In the genomic region with DNA sequence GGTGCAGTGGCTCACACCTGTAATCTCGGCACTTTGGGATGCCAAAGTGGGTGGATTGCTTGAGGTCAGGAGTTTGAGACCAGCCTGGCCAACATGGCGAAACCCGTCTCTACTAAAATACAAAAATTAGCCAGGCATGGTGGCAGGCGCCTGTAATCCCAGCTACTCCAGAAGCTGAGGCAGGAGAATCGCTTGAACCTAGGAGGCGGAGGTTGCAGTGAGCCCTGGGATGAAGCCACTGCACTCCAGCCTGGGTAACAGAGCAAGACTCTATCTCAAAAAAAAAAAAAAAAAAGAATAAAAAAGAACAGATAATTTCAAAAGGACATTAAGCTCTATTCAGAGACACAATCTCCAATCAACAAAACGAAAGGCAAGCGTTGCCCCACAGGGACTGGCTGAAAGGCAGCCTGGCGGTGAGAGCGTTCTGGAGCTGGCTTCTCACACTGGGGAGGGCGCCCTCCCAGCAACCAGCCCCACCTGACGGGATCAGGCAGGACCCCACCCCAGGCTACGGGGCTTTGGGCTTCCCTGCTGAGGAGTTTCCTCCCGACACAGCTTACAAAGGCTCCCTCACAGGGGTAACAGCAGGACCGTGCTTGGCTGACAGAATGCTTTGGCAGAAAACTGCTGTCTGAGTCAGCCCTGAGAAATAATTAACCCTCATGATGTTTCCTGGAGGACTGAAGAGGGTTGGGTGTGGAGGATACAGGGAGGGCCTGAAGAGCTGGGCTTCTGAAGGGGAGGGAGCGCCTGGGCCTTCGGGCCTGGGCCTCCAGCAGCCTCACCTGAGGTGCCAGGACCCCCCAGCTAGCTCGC, we compare ENCODE assay signal across 9 cellular contexts. TPM values are rescaled to one million over a fixed set of nuclear protein-coding genes. Genes with fewer than 3 reads are reported as not detected.
DNase-seq lines count a peak whose midpoint lies in the region; ATAC-seq, FAIRE-seq and TF ChIP-seq lines count a peak whose summit lies in the region.
"Had no signal": no experiment of that assay in that cellular context is flagged by ENCODE, and none has a peak within 500 bp of the region (broad histone marks: within the 10 kb centered on the region; RNA-seq: fewer than 3 reads in every experiment).

No MANE protein-coding gene starts in this region.

- TF ChIP-seq CTCF in A673 (conservative IDR thresholded peaks at IDR 0.05; ENCODE audit: low read depth, low read length) (peak; percentile 28), pancreas (IDR thresholded peaks at IDR 0.05) (no peak), natural killer cell (IDR thresholded peaks at IDR 0.05) (no peak)

- 21 to 24% methylated on average over 17 to 18 of the region's 18 CpGs for WGBS in pancreas, 2 donors

- peak; percentile 97 for DNase-seq in A673 (ENCODE audit: low spot score)
- peak; percentile 85 for DNase-seq in HPDE6-E6E7 (ENCODE audit: extremely low spot score)
- DNase-seq in head of caudate nucleus: peak in 34 of 42 donors; percentile 7 to 81 (median 38)
- DNase-seq in pancreas: peak; percentile 71 to 80 (median 76)
- DNase-seq in natural killer cell: no peak
- DNase-seq: CD4-positive, CD25-positive, alpha-beta regulatory T cell had no signal

- no peak overlapping the region for H3K27ac Mint-ChIP-seq in natural killer cell

- H3K36me3 Mint-ChIP-seq in natural killer cell: no peaks in the 10 kb centered on the region
- H3K36me3 Mint-ChIP-seq: CD4-positive, CD25-positive, alpha-beta regulatory T cell had no signal

- H3K4me3 ChIP-seq in A673 (ENCODE audit: low read depth, low read length, poor library complexity, severe bottlenecking) (peak overlapping the region; percentile 38), pancreas (peak overlapping the region in 3 of 4 donors; percentile 20 to 43 (median 32))

- H3K27me3 ChIP-seq in A673 (replicated peaks; ENCODE audit: insufficient read depth, low read depth, low read length, poor library complexity) (no peaks in the 10 kb centered on the region), pancreas (no peaks in the 10 kb centered on the region)

- H3K27ac ChIP-seq in A673 (ENCODE audit: low read depth, low read length, poor library complexity, severe bottlenecking) (peak overlapping the region; percentile 62), pancreas (peak overlapping the region; percentile 91 to 95 (median 95))

- no peaks in the 10 kb centered on the region for H3K9me3 ChIP-seq in A673 (ENCODE audit: low read depth, low read length, poor library complexity, severe bottlenecking)
- no peaks in the 10 kb centered on the region for H3K9me3 ChIP-seq in pancreas

- no peak overlapping the region for H3K4me3 Mint-ChIP-seq in natural killer cell
- H3K4me3 Mint-ChIP-seq: CD4-positive, CD25-positive, alpha-beta regulatory T cell had no signal

- POLR2A ChIA-PET in A673 (lab: Charles Lee; ENCODE audit: low non-redundant PET): interaction anchor here (0.6 to 0.7 kb wide), 3 partner anchors 74 to 1674 kb away, joined by 3 to 6 read pairs (median 4); no protein-coding TSS in a partner anchor

- H3K4me1 ChIP-seq in A673 (ENCODE audit: insufficient read depth, low read length, poor library complexity, severe bottlenecking) (peaks cover 18% of the 10 kb centered on the region), pancreas (peaks cover 0 to 17% (median 6%) of the 10 kb centered on the region in 3 donors)

- H3K4me1 Mint-ChIP-seq in natural killer cell: peaks cover 5% of the 10 kb centered on the region in 2 donors
- H3K4me1 Mint-ChIP-seq: CD4-positive, CD25-positive, alpha-beta regulatory T cell had no signal

- intact Hi-C loops in A673 (cut with micrococcal nuclease; ENCODE audit: unreplicated experiment): loop anchor here (1.0 kb wide), 1 partner anchor 89 kb away; no protein-coding TSS in a partner anchor
- intact Hi-C loops in head of caudate nucleus (cut with DNase I): no loop called here
- intact Hi-C loops in pancreas (cut with DNase I): no loop called here
- intact Hi-C loops in natural killer cell (cut with micrococcal nuclease): no loop called here

- FAIRE-seq in pancreas (lab: Jason Lieb, UNC): no peak

- H3K27me3 Mint-ChIP-seq in natural killer cell (ENCODE audit: low read depth in 2 of 2): peaks cover 0 to 3% of the 10 kb centered on the region in 2 donors

- peak; percentile 97 for ATAC-seq in SK-N-SH treated with all-trans-retinoic acid at 6 μM for 48 hours
- peak; percentile 97 to 99 (median 98) for ATAC-seq in pancreas
- no peak for ATAC-seq in GM21360 (IDR thresholded peaks at IDR 0.05; ENCODE audit: unreplicated experiment)
- no peak for ATAC-seq in GM18858 (IDR thresholded peaks at IDR 0.05; ENCODE audit: unreplicated experiment)
- ATAC-seq in natural killer cell: no peak

- H3K36me3 ChIP-seq in A673 (ENCODE audit: insufficient read depth, low read length, poor library complexity, severe bottlenecking) (no peaks in the 10 kb centered on the region), pancreas (no peaks in the 10 kb centered on the region)

- H3K9me3 Mint-ChIP-seq in natural killer cell: no peaks in the 10 kb centered on the region

- BruUV-seq in A673 (replicated peaks; lab: Mats Ljungman, UMichigan): no TSS peak

- CTCF ChIA-PET in A673 (lab: Charles Lee): interaction anchor here (0.6 to 1.6 kb wide), 6 partner anchors 16 to 266 kb away, joined by 3 to 8 read pairs (median 4); a partner anchor contains a TSS

TF ChIP-seq in SK-N-SH treated with all-trans-retinoic acid at 6 μM for 48 hours, 23 proteins besides CTCF, POLR2A, EP300 and RAD21:
- TF ChIP-seq, protein P1, sequence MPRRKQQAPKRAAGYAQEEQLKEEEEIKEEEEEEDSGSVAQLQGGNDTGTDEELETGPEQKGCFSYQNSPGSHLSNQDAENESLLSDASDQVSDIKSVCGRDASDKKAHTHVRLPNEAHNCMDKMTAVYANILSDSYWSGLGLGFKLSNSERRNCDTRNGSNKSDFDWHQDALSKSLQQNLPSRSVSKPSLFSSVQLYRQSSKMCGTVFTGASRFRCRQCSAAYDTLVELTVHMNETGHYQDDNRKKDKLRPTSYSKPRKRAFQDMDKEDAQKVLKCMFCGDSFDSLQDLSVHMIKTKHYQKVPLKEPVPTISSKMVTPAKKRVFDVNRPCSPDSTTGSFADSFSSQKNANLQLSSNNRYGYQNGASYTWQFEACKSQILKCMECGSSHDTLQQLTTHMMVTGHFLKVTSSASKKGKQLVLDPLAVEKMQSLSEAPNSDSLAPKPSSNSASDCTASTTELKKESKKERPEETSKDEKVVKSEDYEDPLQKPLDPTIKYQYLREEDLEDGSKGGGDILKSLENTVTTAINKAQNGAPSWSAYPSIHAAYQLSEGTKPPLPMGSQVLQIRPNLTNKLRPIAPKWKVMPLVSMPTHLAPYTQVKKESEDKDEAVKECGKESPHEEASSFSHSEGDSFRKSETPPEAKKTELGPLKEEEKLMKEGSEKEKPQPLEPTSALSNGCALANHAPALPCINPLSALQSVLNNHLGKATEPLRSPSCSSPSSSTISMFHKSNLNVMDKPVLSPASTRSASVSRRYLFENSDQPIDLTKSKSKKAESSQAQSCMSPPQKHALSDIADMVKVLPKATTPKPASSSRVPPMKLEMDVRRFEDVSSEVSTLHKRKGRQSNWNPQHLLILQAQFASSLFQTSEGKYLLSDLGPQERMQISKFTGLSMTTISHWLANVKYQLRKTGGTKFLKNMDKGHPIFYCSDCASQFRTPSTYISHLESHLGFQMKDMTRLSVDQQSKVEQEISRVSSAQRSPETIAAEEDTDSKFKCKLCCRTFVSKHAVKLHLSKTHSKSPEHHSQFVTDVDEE (CRISPR knock-in tag; IDR thresholded peaks at IDR 0.05): no peak
- TF ChIP-seq, protein P2, sequence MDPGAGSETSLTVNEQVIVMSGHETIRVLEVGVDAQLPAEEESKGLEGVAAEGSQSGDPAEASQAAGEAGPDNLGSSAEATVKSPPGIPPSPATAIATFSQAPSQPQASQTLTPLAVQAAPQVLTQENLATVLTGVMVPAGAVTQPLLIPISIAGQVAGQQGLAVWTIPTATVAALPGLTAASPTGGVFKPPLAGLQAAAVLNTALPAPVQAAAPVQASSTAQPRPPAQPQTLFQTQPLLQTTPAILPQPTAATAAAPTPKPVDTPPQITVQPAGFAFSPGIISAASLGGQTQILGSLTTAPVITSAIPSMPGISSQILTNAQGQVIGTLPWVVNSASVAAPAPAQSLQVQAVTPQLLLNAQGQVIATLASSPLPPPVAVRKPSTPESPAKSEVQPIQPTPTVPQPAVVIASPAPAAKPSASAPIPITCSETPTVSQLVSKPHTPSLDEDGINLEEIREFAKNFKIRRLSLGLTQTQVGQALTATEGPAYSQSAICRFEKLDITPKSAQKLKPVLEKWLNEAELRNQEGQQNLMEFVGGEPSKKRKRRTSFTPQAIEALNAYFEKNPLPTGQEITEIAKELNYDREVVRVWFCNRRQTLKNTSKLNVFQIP (CRISPR knock-in tag; IDR thresholded peaks at IDR 0.05; ENCODE audit: borderline replicate concordance, low read depth): no peak; the same call in 1 of the 2 replicates
- TF ChIP-seq ZNF70 (CRISPR knock-in tag; IDR thresholded peaks at IDR 0.05) (no peak), OSR1 (CRISPR knock-in tag; IDR thresholded peaks at IDR 0.05) (no peak), TOX (CRISPR knock-in tag; IDR thresholded peaks at IDR 0.05; ENCODE audit: borderline replicate concordance) (no peak), BACH2 (CRISPR knock-in tag; IDR thresholded peaks at IDR 0.05; ENCODE audit: borderline replicate concordance) (no peak), TCF4 (CRISPR knock-in tag; IDR thresholded peaks at IDR 0.05; ENCODE audit: borderline replicate concordance) (no peak), ZFP30 (CRISPR knock-in tag; IDR thresholded peaks at IDR 0.05) (no peak), PPARA (CRISPR knock-in tag; IDR thresholded peaks at IDR 0.05; ENCODE audit: borderline replicate concordance) (no peak), RARB (CRISPR knock-in tag; IDR thresholded peaks at IDR 0.05) (no peak), ZFP3 (CRISPR knock-in tag; IDR thresholded peaks at IDR 0.05) (no peak), SNAI2 (CRISPR knock-in tag; IDR thresholded peaks at IDR 0.05) (no peak), ZNF8 (CRISPR knock-in tag; IDR thresholded peaks at IDR 0.05) (no peak)

RNA-seq across cellular contexts. Expression of a gene that starts 31.1 kb away (rescaled TPM):
- total RNA-seq in A673 (2021) (486 and 491 TPM in 2 replicates), pancreas (100 to 1,000 TPM in 1 of 6 donors, 10 to 100 TPM in 5; 63.0 to 102 (median 89.5) TPM), natural killer cell (100 to 1,000 TPM in 1 of 3 donors, 10 to 100 TPM in 2; 83.1 to 116 (median 93.0) TPM)
- 100 to 1,000 TPM in 1 of 2 donors, 10 to 100 TPM in 1; 78.0 to 145 TPM for polyA plus RNA-seq in pancreas

Comparison
In these comparisons a context has a peak if more than half of its experiments do, and no peak if none do; other contexts are left out.
1. ATAC-seq: peak in SK-N-SH treated with all-trans-retinoic acid at 6 μM for 48 hours (single experiment) and pancreas (4 of 4); none in GM21360 (single experiment), GM18858 (single experiment) and natural killer cell (0 of 3).